2 cellular contexts compared by ENCODE assay signal in the genomic region with DNA sequence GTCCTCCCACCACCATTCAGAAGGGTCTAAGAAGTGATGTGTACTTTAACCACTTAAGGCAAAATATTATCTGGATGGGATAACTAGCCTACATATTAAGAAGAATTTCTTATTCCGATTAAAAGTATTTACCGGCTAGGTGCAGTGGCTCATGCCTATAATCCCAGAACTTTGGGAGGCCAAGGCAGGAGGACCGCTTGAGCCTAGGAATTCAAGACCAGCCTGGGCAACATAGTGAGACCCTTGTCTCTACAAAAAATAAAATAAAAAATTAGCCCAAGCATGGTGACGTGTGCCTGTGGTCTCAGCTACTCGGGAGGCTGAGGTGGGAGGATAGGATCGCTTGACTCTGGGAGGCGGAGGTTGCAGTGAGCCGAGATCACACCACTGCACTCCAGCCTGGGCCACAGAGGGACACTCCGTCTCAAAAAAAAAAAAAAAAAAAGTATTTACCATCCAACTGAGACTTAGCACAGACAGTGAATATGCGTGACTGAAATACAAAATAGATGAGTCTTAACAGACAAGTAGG.
A peak's percentile ranks its signal among the peaks of the same experiment; 100 is the strongest.
TF ChIP-seq lines count a peak whose summit lies in the region.

No MANE protein-coding gene starts in this region.

TF ChIP-seq in K562, 482 proteins besides CTCF, POLR2A, EP300 and RAD21:
- peak; percentile 17; the same call in 1 of the 2 replicates for TF ChIP-seq ZNF121 (CRISPR knock-in tag; conservative IDR thresholded peaks at IDR 0.05)

TF ChIP-seq in HepG2, 621 proteins besides CTCF, POLR2A, EP300 and RAD21:
- TF ChIP-seq ZNF614 (CRISPR knock-in tag; IDR thresholded peaks at IDR 0.05; ENCODE audit: borderline replicate concordance): 0 out of 2 replicates have a peak, but pooled peaks have one; percentile 18
- peak; percentile 45; the same call in 1 of the 2 replicates for TF ChIP-seq ZMYM2 (CRISPR knock-in tag; IDR thresholded peaks at IDR 0.05)
- 0 out of 2 replicates have a peak, but pooled peaks have one; percentile 8 for TF ChIP-seq RXRB (CRISPR knock-in tag; IDR thresholded peaks at IDR 0.05; ENCODE audit: borderline replicate concordance)
- TF ChIP-seq ZBTB38 (CRISPR knock-in tag; IDR thresholded peaks at IDR 0.05): peak; percentile 82
- 0 out of 2 replicates have a peak, but pooled peaks have one; percentile 31 for TF ChIP-seq ZNF441 (CRISPR knock-in tag; IDR thresholded peaks at IDR 0.05; ENCODE audit: borderline replicate concordance)
- TF ChIP-seq, protein P1, sequence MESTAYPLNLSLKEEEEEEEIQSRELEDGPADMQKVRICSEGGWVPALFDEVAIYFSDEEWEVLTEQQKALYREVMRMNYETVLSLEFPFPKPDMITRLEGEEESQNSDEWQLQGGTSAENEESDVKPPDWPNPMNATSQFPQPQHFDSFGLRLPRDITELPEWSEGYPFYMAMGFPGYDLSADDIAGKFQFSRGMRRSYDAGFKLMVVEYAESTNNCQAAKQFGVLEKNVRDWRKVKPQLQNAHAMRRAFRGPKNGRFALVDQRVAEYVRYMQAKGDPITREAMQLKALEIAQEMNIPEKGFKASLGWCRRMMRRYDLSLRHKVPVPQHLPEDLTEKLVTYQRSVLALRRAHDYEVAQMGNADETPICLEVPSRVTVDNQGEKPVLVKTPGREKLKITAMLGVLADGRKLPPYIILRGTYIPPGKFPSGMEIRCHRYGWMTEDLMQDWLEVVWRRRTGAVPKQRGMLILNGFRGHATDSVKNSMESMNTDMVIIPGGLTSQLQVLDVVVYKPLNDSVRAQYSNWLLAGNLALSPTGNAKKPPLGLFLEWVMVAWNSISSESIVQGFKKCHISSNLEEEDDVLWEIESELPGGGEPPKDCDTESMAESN (CRISPR knock-in tag; conservative IDR thresholded peaks at IDR 0.05): 0 out of 2 replicates have a peak, but pooled peaks have one; percentile 21
- TF ChIP-seq, protein P2, sequence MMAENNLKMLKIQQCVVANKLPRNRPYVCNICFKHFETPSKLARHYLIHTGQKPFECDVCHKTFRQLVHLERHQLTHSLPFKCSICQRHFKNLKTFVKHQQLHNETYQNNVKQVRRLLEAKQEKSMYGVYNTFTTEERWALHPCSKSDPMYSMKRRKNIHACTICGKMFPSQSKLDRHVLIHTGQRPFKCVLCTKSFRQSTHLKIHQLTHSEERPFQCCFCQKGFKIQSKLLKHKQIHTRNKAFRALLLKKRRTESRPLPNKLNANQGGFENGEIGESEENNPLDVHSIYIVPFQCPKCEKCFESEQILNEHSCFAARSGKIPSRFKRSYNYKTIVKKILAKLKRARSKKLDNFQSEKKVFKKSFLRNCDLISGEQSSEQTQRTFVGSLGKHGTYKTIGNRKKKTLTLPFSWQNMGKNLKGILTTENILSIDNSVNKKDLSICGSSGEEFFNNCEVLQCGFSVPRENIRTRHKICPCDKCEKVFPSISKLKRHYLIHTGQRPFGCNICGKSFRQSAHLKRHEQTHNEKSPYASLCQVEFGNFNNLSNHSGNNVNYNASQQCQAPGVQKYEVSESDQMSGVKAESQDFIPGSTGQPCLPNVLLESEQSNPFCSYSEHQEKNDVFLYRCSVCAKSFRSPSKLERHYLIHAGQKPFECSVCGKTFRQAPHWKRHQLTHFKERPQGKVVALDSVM (CRISPR knock-in tag; IDR thresholded peaks at IDR 0.05): peak; percentile 85
- TF ChIP-seq ZNF121 (CRISPR knock-in tag; IDR thresholded peaks at IDR 0.05): peak; percentile 93
TF ChIP-seq in HepG2: peak in this region for 8; not testable (repeated sequence) for 613.
